In the genomic region with DNA sequence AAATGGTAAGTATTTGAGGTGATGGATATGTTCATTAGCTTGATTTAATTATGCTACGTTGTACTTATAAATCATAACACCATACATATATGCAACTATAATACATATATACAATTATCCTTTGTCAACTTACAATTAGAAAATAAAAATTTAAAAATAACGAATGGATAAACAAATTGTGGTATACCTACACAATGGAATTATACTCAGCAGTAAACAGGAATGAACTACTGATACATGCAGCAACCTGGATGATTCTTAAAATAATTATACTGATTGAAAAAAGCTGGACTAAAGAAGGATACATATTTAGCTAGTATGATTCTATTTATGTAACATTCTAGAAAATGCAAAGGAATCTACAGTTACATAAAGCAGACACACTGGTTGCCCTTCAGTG, we compare ENCODE assay signal across 7 cellular contexts.
"Had no signal": no experiment of that assay in that cellular context is flagged by ENCODE, and none has a peak within 500 bp of the region (broad histone marks: within the 10 kb centered on the region; RNA-seq: fewer than 3 reads in every experiment).

No MANE protein-coding gene starts in this region.

- DNase-seq: GM23248, GOT3, H7, HCEC 1CT, IMR-90, KG1 had no signal

- H3K4me3 ChIP-seq: GM23248, K562 had no signal

- FAIRE-seq: K562 had no signal

- ATAC-seq: K562 had no signal

- H3K27ac ChIP-seq: GM23248 had no signal
